ENCODE assay signal across 9 cellular contexts in the genomic region with DNA sequence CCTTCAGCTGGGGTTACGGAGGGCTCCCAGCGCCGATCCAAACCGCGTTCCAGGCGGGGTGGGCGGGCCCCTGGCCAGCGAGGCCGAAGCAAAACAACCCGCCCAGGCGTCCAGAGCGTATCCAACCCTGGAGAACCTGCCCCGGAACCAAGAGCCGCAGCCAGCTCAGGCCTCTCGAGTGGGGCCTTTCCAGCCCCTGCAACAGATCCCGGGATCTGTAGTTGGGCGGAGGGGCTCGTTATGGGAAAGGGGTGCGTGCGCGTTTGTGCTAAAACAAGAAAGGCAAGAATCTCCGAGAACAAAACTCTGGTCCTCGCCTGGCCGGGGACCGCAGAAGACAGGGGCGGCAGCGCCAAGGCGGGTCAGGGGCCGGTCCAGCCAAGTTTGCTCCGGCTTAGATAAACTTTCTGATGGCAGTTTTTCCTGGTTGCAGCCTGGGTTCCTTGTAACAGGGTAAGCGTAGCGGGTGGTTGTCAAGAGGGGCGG. TPM values are rescaled to one million over a fixed set of nuclear protein-coding genes. Genes with fewer than 3 reads are reported as not detected.
DNase-seq lines count a peak whose midpoint lies in the region; ATAC-seq and TF ChIP-seq lines count a peak whose summit lies in the region.
"Had no signal": no experiment of that assay in that cellular context is flagged by ENCODE, and none has a peak within 500 bp of the region (broad histone marks: within the 10 kb centered on the region; RNA-seq: fewer than 3 reads in every experiment).

No MANE protein-coding gene starts in this region.

- CTCF ChIA-PET in activated CD8-positive, alpha-beta T cell treated with anti-CD3 and anti-CD28 coated beads for 36 hours (lab: Charles Lee): no interaction called here

- H3K9me3 Mint-ChIP-seq in activated CD8-positive, alpha-beta T cell treated with anti-CD3 and anti-CD28 coated beads for 36 hours: no peaks in the 10 kb centered on the region
- H3K9me3 Mint-ChIP-seq: activated naive CD4-positive, alpha-beta T cell treated with anti-CD3 and anti-CD28 coated beads, Interleukin-2, amount 50 U/mL, for 24 hours had no signal

- no peak overlapping the region for H3K4me3 Mint-ChIP-seq in activated CD8-positive, alpha-beta T cell treated with anti-CD3 and anti-CD28 coated beads for 36 hours
- H3K4me3 Mint-ChIP-seq: activated naive CD4-positive, alpha-beta T cell treated with anti-CD3 and anti-CD28 coated beads, Interleukin-2, amount 50 U/mL, for 24 hours had no signal

- POLR2A ChIA-PET in activated CD8-positive, alpha-beta T cell treated with anti-CD3 and anti-CD28 coated beads for 36 hours (lab: Charles Lee): no interaction called here

- TF ChIP-seq CTCF in fibroblast of mammary gland (conservative IDR thresholded peaks at IDR 0.05; ENCODE audit: control insufficient read depth, insufficient read depth, low read depth, low read length): no peak
- no peak for TF ChIP-seq CTCF in activated CD8-positive, alpha-beta T cell treated with anti-CD3 and anti-CD28 coated beads for 36 hours (IDR thresholded peaks at IDR 0.05)

- peak; percentile 55 for DNase-seq in NCI-H82 (lab: John Stamatoyannopoulos, UW)
- DNase-seq in NCI-H82 treated with DMSO at 0.1 percent for 48 hours (lab: John Stamatoyannopoulos, UW; ENCODE audit: unreplicated experiment): no peak
- peak; percentile 64 for DNase-seq in fibroblast of mammary gland (ENCODE audit: low read depth)
- peak; percentile 84 for DNase-seq in myocyte (ENCODE audit: low read depth)
- no peak for DNase-seq in activated CD8-positive, alpha-beta T cell treated with anti-CD3 and anti-CD28 coated beads for 36 hours
- DNase-seq in inferior parietal cortex (ENCODE audit: extremely low spot score): no peak

- no peaks in the 10 kb centered on the region for H3K36me3 Mint-ChIP-seq in activated CD8-positive, alpha-beta T cell treated with anti-CD3 and anti-CD28 coated beads for 36 hours (ENCODE audit: low read depth)
- H3K36me3 Mint-ChIP-seq: activated naive CD4-positive, alpha-beta T cell treated with anti-CD3 and anti-CD28 coated beads, Interleukin-2, amount 50 U/mL, for 24 hours had no signal

- H3K4me3 ChIP-seq in fibroblast of mammary gland (ENCODE audit: control insufficient read depth, low read depth, low read length): peak overlapping the region; percentile 75

- peaks cover 38% of the 10 kb centered on the region for H3K27me3 Mint-ChIP-seq in activated CD8-positive, alpha-beta T cell treated with anti-CD3 and anti-CD28 coated beads for 36 hours

- intact Hi-C loops in activated CD8-positive, alpha-beta T cell treated with anti-CD3 and anti-CD28 coated beads for 36 hours (cut with micrococcal nuclease): no loop called here

- H3K4me1 Mint-ChIP-seq in activated CD8-positive, alpha-beta T cell treated with anti-CD3 and anti-CD28 coated beads for 36 hours (ENCODE audit: low read depth): no peaks in the 10 kb centered on the region
- H3K4me1 Mint-ChIP-seq: activated naive CD4-positive, alpha-beta T cell treated with anti-CD3 and anti-CD28 coated beads, Interleukin-2, amount 50 U/mL, for 24 hours had no signal

- no peak overlapping the region for H3K27ac Mint-ChIP-seq in activated CD8-positive, alpha-beta T cell treated with anti-CD3 and anti-CD28 coated beads for 36 hours
- H3K27ac Mint-ChIP-seq: activated naive CD4-positive, alpha-beta T cell treated with anti-CD3 and anti-CD28 coated beads, Interleukin-2, amount 50 U/mL, for 24 hours had no signal

- ATAC-seq in SK-N-SH treated with all-trans-retinoic acid at 6 μM for 48 hours (peak; percentile 86), HG02870 (IDR thresholded peaks at IDR 0.05; ENCODE audit: unreplicated experiment) (no peak)
- ATAC-seq in activated CD8-positive, alpha-beta T cell treated with anti-CD3 and anti-CD28 coated beads for 36 hours: no peak

TF ChIP-seq in SK-N-SH treated with all-trans-retinoic acid at 6 μM for 48 hours, 23 proteins besides CTCF, POLR2A, EP300 and RAD21:
- TF ChIP-seq OSR1 (CRISPR knock-in tag; IDR thresholded peaks at IDR 0.05): no peak
- TF ChIP-seq PATZ1 (CRISPR knock-in tag; IDR thresholded peaks at IDR 0.05; ENCODE audit: borderline replicate concordance): no peak
- no peak for TF ChIP-seq GLIS3 (CRISPR knock-in tag; IDR thresholded peaks at IDR 0.05)
- no peak for TF ChIP-seq ZNF70 (CRISPR knock-in tag; IDR thresholded peaks at IDR 0.05)
- no peak for TF ChIP-seq RARB (CRISPR knock-in tag; IDR thresholded peaks at IDR 0.05)
- no peak for TF ChIP-seq CSRNP3 (CRISPR knock-in tag; IDR thresholded peaks at IDR 0.05)
- no peak for TF ChIP-seq ARNTL (CRISPR knock-in tag; IDR thresholded peaks at IDR 0.05; ENCODE audit: borderline replicate concordance, low read depth)
- TF ChIP-seq CREB5 (CRISPR knock-in tag; IDR thresholded peaks at IDR 0.05; ENCODE audit: low read depth): no peak
- no peak for TF ChIP-seq TCF4 (CRISPR knock-in tag; IDR thresholded peaks at IDR 0.05; ENCODE audit: borderline replicate concordance)
- no peak for TF ChIP-seq ZC3H10 (CRISPR knock-in tag; IDR thresholded peaks at IDR 0.05)

RNA-seq across cellular contexts. Expression of gene RIN2, which starts 0.5 kb away (rescaled TPM):
- 28.3 and 31.6 TPM in 2 replicates for total RNA-seq in myocyte
- polyA plus RNA-seq in myocyte (2012): 26.7 TPM
- not detected for total RNA-seq in activated CD8-positive, alpha-beta T cell treated with anti-CD3 and anti-CD28 coated beads for 36 hours

Comparison
In these comparisons a context has a peak if more than half of its experiments do, and no peak if none do; other contexts are left out.
1. DNase-seq: peak in NCI-H82 (single experiment), fibroblast of mammary gland (single experiment) and myocyte (single experiment); none in NCI-H82 treated with DMSO at 0.1 percent for 48 hours (single experiment), activated CD8-positive, alpha-beta T cell treated with anti-CD3 and anti-CD28 coated beads for 36 hours (single experiment) and inferior parietal cortex (single experiment).
2. RNA of gene RIN2, which starts 0.5 kb away (total RNA-seq): 28.3 to 31.6 TPM in myocyte; not detected in activated CD8-positive, alpha-beta T cell treated with anti-CD3 and anti-CD28 coated beads for 36 hours; every median in the first group is over 10 times any median in the second.